Comparison of ENCODE assay signal across 26 cellular contexts in genomic region chr6:155498370-155498769, GRCh38. TPM values are rescaled to one million over a fixed set of nuclear protein-coding genes. Genes with fewer than 3 reads are reported as not detected.
DNase-seq lines count a peak whose midpoint lies in the region; ATAC-seq, FAIRE-seq and TF ChIP-seq lines count a peak whose summit lies in the region.
"Had no signal": no experiment of that assay in that cellular context is flagged by ENCODE, and none has a peak within 500 bp of the region (broad histone marks: within the 10 kb centered on the region; RNA-seq: fewer than 3 reads in every experiment).

No MANE protein-coding gene starts in this region.

- no peaks in the 10 kb centered on the region for H3K36me3 ChIP-seq in HCT116 (ENCODE audit: control insufficient read depth in 1 of 2, insufficient read depth in 2 of 2, low read length in 2 of 2)
- H3K36me3 ChIP-seq in astrocyte (ENCODE audit: insufficient read depth, low read length): no peaks in the 10 kb centered on the region
- H3K36me3 ChIP-seq: gastrocnemius medialis had no signal

- TF ChIP-seq CTCF in AG10803 (conservative IDR thresholded peaks at IDR 0.05; ENCODE audit: low read length) (peak; percentile 24; the same call in 1 of the 2 replicates), HCT116 (IDR thresholded peaks at IDR 0.05 in 2 of 3, conservative IDR thresholded peaks at IDR 0.05 in 1 of 3; ENCODE audit: borderline replicate concordance in 1 of 3, insufficient read depth in 1 of 3, low read depth in 2 of 3, low read length in 2 of 3) (no peak), astrocyte (IDR thresholded peaks at IDR 0.05; ENCODE audit: insufficient read depth, low read depth, low read length) (no peak), fibroblast of the aortic adventitia (IDR thresholded peaks at IDR 0.05; ENCODE audit: insufficient read depth, low read length) (peak; percentile 24)

- TF ChIP-seq POLR2A in HCT116 (IDR thresholded peaks at IDR 0.05; ENCODE audit: borderline replicate concordance, extremely low read depth, insufficient read depth, insufficient read length): no peak

- no peak overlapping the region for H3K9ac ChIP-seq in HCT116 (ENCODE audit: low read length)
- no peak overlapping the region for H3K9ac ChIP-seq in astrocyte (ENCODE audit: low read length)

- FAIRE-seq in astrocyte (lab: Jason Lieb, UNC) (no peak), HTR-8/SVneo (lab: Jason Lieb, UNC) (no peak)
- FAIRE-seq: keratinocyte had no signal

- peak; percentile 10; the same call in 1 of the 2 replicates for TF ChIP-seq RAD21 in HCT116 (IDR thresholded peaks at IDR 0.05; ENCODE audit: low read depth)

- no peak overlapping the region for H2AFZ ChIP-seq in HCT116 (ENCODE audit: low read depth, low read length, poor library complexity, severe bottlenecking)
- no peak overlapping the region for H2AFZ ChIP-seq in astrocyte (ENCODE audit: low read depth, low read length)

- H3K4me3 ChIP-seq in AG10803 (ENCODE audit: low read length): no peak overlapping the region
- no peak overlapping the region for H3K4me3 ChIP-seq in HCT116 (replicated peaks in 1 of 2; ENCODE audit: low read depth in 1 of 2, low read length in 2 of 2)
- no peak overlapping the region for H3K4me3 ChIP-seq in astrocyte (ENCODE audit: insufficient read depth, low read depth, low read length)
- no peak overlapping the region for H3K4me3 ChIP-seq in fibroblast of the aortic adventitia (ENCODE audit: low read depth, low read length)
- H3K4me3 ChIP-seq: gastrocnemius medialis, lung had no signal

- no peak for ATAC-seq in HCT116
- ATAC-seq: activated naive CD8-positive, alpha-beta T cell treated with anti-CD3 and anti-CD28 coated beads, Interleukin-2, amount 50 U/mL, for 24 hours; gastrocnemius medialis had no signal

- peaks cover 25% of the 10 kb centered on the region for H3K4me1 Mint-ChIP-seq in astrocyte (ENCODE audit: low read depth, unreplicated experiment)
- peaks cover 19% of the 10 kb centered on the region for H3K4me1 Mint-ChIP-seq in activated T-cell treated with anti-CD3 and anti-CD28 coated beads, Interleukin-2, amount 50 U/mL, for 24 hours (ENCODE audit: low read depth)
- H3K4me1 Mint-ChIP-seq: neural crest cell had no signal

- H3K4me2 ChIP-seq in HCT116 (ENCODE audit: low read length) (no peak overlapping the region), astrocyte (ENCODE audit: low read length) (no peak overlapping the region)

- H3K9me2 ChIP-seq in HCT116 (ENCODE audit: insufficient read depth): no peaks in the 10 kb centered on the region

- intact Hi-C loops in HCT116 (cut with micrococcal nuclease): no loop called here

- DNase-seq in AG10803 (ENCODE audit: low read depth) (no peak), HCT116 (ENCODE audit: low read depth, low spot score) (no peak), astrocyte (ENCODE audit: low read depth) (peak; percentile 16), fibroblast of the aortic adventitia (ENCODE audit: low read depth) (peak; percentile 32), pons (ENCODE audit: low spot score) (no peak), HTR-8/SVneo (ENCODE audit: insufficient read length, low spot score) (no peak)
- DNase-seq in activated T-cell treated with anti-CD3 and anti-CD28 coated beads, Interleukin-2, amount 50 U/mL, for 24 hours: no peak
- no peak for DNase-seq in activated CD4-positive, alpha-beta T cell treated with anti-CD3 and anti-CD28 coated beads for 1 hour
- DNase-seq: activated B cell treated with CpG ODN at 0.5 μM for 24 hours; activated CD4-positive, alpha-beta T cell treated with anti-CD3 and anti-CD28 coated beads, Interleukin-2, amount 50 U/mL, for 48 hours; activated effector memory CD4-positive, alpha-beta T cell treated with Interleukin-2 at 50 U/mL for 16 hours; activated naive CD8-positive, alpha-beta T cell treated with anti-CD3 and anti-CD28 coated beads, Interleukin-2, amount 50 U/mL, for 24 hours; CD4-positive, CD25-positive, alpha-beta regulatory T cell; dermis blood vessel endothelial cell; DMS153; gastrocnemius medialis; Kasumi-1; NCI-H2107; NCI-H510A treated with DMSO at 0.1 percent for 48 hours; T-helper 9 cell had no signal

- H3K4me1 ChIP-seq in HCT116 (ENCODE audit: control insufficient read depth in 1 of 2, insufficient read depth in 2 of 2, low read length in 2 of 2) (peaks cover 9% of the 10 kb centered on the region in 2 experiments), astrocyte (ENCODE audit: insufficient read depth, low read length) (peaks cover 17% of the 10 kb centered on the region)

- no TSS peak for BruUV-seq in HCT116 (replicated peaks; lab: Mats Ljungman, UMichigan)

- H3K4me3 Mint-ChIP-seq in astrocyte (ENCODE audit: unreplicated experiment): no peak overlapping the region
- no peak overlapping the region for H3K4me3 Mint-ChIP-seq in activated T-cell treated with anti-CD3 and anti-CD28 coated beads, Interleukin-2, amount 50 U/mL, for 24 hours
- H3K4me3 Mint-ChIP-seq: activated B cell treated with CpG ODN at 0.5 μM for 24 hours; activated naive CD8-positive, alpha-beta T cell treated with anti-CD3 and anti-CD28 coated beads, Interleukin-2, amount 50 U/mL, for 24 hours; CD4-positive, CD25-positive, alpha-beta regulatory T cell; neural crest cell had no signal

- H3K27ac Mint-ChIP-seq in astrocyte (ENCODE audit: unreplicated experiment): no peak overlapping the region
- no peak overlapping the region for H3K27ac Mint-ChIP-seq in activated T-cell treated with anti-CD3 and anti-CD28 coated beads, Interleukin-2, amount 50 U/mL, for 24 hours
- H3K27ac Mint-ChIP-seq: activated B cell treated with CpG ODN at 0.5 μM for 24 hours; activated naive CD8-positive, alpha-beta T cell treated with anti-CD3 and anti-CD28 coated beads, Interleukin-2, amount 50 U/mL, for 24 hours; CD4-positive, CD25-positive, alpha-beta regulatory T cell; progenitor cell of endocrine pancreas had no signal

- CTCF ChIA-PET in HCT116 (lab: Charles Lee): no interaction called here

- no peaks in the 10 kb centered on the region for H3K79me2 ChIP-seq in HCT116 (ENCODE audit: insufficient read depth, low read length)
- no peaks in the 10 kb centered on the region for H3K79me2 ChIP-seq in astrocyte (ENCODE audit: insufficient read depth, low read length)

- no peaks in the 10 kb centered on the region for H3K9me3 Mint-ChIP-seq in astrocyte (ENCODE audit: unreplicated experiment)
- H3K9me3 Mint-ChIP-seq in activated T-cell treated with anti-CD3 and anti-CD28 coated beads, Interleukin-2, amount 50 U/mL, for 24 hours: peaks cover 10% of the 10 kb centered on the region
- H3K9me3 Mint-ChIP-seq: activated B cell treated with CpG ODN at 0.5 μM for 24 hours had no signal

- POLR2A ChIA-PET in HCT116 (lab: Charles Lee): interaction anchor here (1.3 kb wide), 1 partner anchor 12 kb away, joined by 3 read pairs; no protein-coding TSS in a partner anchor

- no peaks in the 10 kb centered on the region for H3K27me3 Mint-ChIP-seq in astrocyte (ENCODE audit: low read depth, unreplicated experiment)
- no peaks in the 10 kb centered on the region for H3K27me3 Mint-ChIP-seq in activated T-cell treated with anti-CD3 and anti-CD28 coated beads, Interleukin-2, amount 50 U/mL, for 24 hours
- H3K27me3 Mint-ChIP-seq: CD4-positive, CD25-positive, alpha-beta regulatory T cell; progenitor cell of endocrine pancreas had no signal

- H3K36me3 Mint-ChIP-seq in astrocyte (ENCODE audit: low read depth, unreplicated experiment): no peaks in the 10 kb centered on the region
- no peaks in the 10 kb centered on the region for H3K36me3 Mint-ChIP-seq in activated T-cell treated with anti-CD3 and anti-CD28 coated beads, Interleukin-2, amount 50 U/mL, for 24 hours (ENCODE audit: low read depth)
- H3K36me3 Mint-ChIP-seq: CD4-positive, CD25-positive, alpha-beta regulatory T cell had no signal

- RAD21 ChIA-PET in HCT116 (lab: Charles Lee; ENCODE audit: low non-redundant PET in 1 of 2, low total read pairs in 2 of 2, uncharacterized antibody in 2 of 2, unreplicated experiment in 2 of 2): no interaction called here

- H3K27ac ChIP-seq in HCT116 (ENCODE audit: low read depth, low read length) (no peak overlapping the region), astrocyte (ENCODE audit: low read depth, low read length) (no peak overlapping the region)
- H3K27ac ChIP-seq: gastrocnemius medialis, RWPE1 had no signal

- H3K27me3 ChIP-seq in HCT116 (ENCODE audit: insufficient read depth, low read length): no peaks in the 10 kb centered on the region
- no peaks in the 10 kb centered on the region for H3K27me3 ChIP-seq in astrocyte (ENCODE audit: insufficient read depth, low read length)
- H3K27me3 ChIP-seq: gastrocnemius medialis had no signal

- H3K9me3 ChIP-seq in HCT116 (ENCODE audit: control insufficient read depth in 1 of 2, insufficient read depth in 1 of 2, low read depth in 1 of 2, low read length in 2 of 2) (no peaks in the 10 kb centered on the region), astrocyte (ENCODE audit: insufficient read depth, low read depth, low read length) (no peaks in the 10 kb centered on the region)

- no peaks in the 10 kb centered on the region for H4K20me1 ChIP-seq in HCT116 (ENCODE audit: insufficient read depth)
- no peaks in the 10 kb centered on the region for H4K20me1 ChIP-seq in astrocyte (ENCODE audit: insufficient read depth, low read length)

TF ChIP-seq in HCT116, 20 proteins besides CTCF, POLR2A, EP300 and RAD21 (continues in another document):
- TF ChIP-seq REST (IDR thresholded peaks at IDR 0.05; ENCODE audit: low read depth): no peak

RNA-seq across cellular contexts. Expression of gene NOX3, which starts 42.7 kb away (rescaled TPM):
- total RNA-seq in HCT116 (2021; ENCODE audit: unreplicated experiment) (not detected), astrocyte (0.30 TPM in 1 of 2 replicates, not detected in the other), fibroblast of the aortic adventitia (ENCODE audit: low replicate concordance) (not detected in 2 replicates)
- not detected in 2 replicates for polyA plus RNA-seq in HCT116 (2012)
- total RNA-seq: activated B cell treated with CpG ODN at 0.5 μM for 24 hours; CD4-positive, CD25-positive, alpha-beta regulatory T cell; dermis blood vessel endothelial cell; gastrocnemius medialis; lung; neural crest cell; progenitor cell of endocrine pancreas; temporal lobe had no signal
- polyA plus RNA-seq: CD4-positive, CD25-positive, alpha-beta regulatory T cell; keratinocyte; lung had no signal

Comparison
In these comparisons a context has a peak if more than half of its experiments do, and no peak if none do; other contexts are left out.
1. DNase-seq: peak in astrocyte (single experiment) and fibroblast of the aortic adventitia (single experiment); none in AG10803 (single experiment), HCT116 (single experiment), pons (single experiment), activated T-cell treated with anti-CD3 and anti-CD28 coated beads, Interleukin-2, amount 50 U/mL, for 24 hours (single experiment), HTR-8/SVneo (single experiment) and activated CD4-positive, alpha-beta T cell treated with anti-CD3 and anti-CD28 coated beads for 1 hour (single experiment).
2. CTCF ChIP-seq: peak in AG10803 (single experiment) and fibroblast of the aortic adventitia (single experiment); none in HCT116 (0 of 3) and astrocyte (single experiment).